In the genomic region with DNA sequence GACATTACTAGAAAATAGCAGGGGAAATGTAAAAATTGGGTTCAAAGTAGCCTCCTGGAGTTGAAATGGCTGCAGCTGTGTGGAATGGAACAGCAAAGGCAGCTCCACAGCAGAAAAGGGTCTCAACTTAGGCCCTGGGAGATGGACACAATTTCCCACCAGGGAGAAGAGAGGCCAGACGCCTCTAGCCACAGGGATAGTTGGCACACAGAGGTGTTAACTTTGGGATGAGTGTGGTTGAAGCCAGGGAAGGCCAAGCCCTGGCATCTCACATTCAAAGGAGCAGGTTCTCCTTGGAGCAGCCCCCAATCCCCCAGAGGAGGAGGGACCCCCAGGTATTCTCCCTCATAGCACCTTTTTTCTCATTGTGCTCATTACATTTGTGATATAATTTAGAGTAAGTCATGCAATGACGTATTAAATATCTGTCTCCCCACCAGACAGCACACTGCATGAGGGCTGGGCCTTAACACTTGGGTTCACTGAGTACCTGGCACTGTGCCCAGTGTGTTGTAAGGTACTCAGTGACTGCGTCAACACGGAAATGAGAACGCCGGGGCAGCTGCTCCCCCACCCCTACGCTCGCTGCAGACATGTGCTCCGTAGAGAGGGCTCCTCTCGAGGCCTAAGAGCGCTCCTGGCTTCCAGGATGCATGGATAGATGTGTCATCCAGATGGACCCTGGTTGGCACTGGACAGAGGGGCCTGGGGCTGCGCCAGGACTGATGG, we compare ENCODE assay signal across 10 cellular contexts.
DNase-seq lines count a peak whose midpoint lies in the region; ATAC-seq, FAIRE-seq and TF ChIP-seq lines count a peak whose summit lies in the region.
"Had no signal": no experiment of that assay in that cellular context is flagged by ENCODE, and none has a peak within 500 bp of the region (broad histone marks: within the 10 kb centered on the region; RNA-seq: fewer than 3 reads in every experiment).

No MANE protein-coding gene starts in this region.

- no peak overlapping the region for H3K4me3 ChIP-seq in ascending aorta
- no peak overlapping the region for H3K4me3 ChIP-seq in kidney (ENCODE audit: low read length in 2 of 2)
- no peak overlapping the region for H3K4me3 ChIP-seq in vagina

- H3K4me3 Mint-ChIP-seq in activated CD4-positive, alpha-beta T cell treated with anti-CD3 and anti-CD28 coated beads, Interleukin-2, amount 10 ng/mL, durations not matched to agents 24 days and 14 days, result no peak overlapping the region
- H3K4me3 Mint-ChIP-seq: stimulated activated naive CD8-positive, alpha-beta T cell treated with anti-CD3 and anti-CD28 coated beads, Interleukin-15, Interleukin-2, amounts not matched to agents 100 ng/mL and 50 ng/mL, for 24 hours had no signal

- H3K4me1 Mint-ChIP-seq in activated CD4-positive, alpha-beta T cell treated with anti-CD3 and anti-CD28 coated beads, Interleukin-2, amount 10 ng/mL, durations not matched to agents 24 days and 14 days, result peaks cover 17% of the 10 kb centered on the region

- H3K27ac Mint-ChIP-seq in activated CD4-positive, alpha-beta T cell treated with anti-CD3 and anti-CD28 coated beads, Interleukin-2, amount 10 ng/mL, durations not matched to agents 24 days and 14 days, result no peak overlapping the region
- H3K27ac Mint-ChIP-seq: stimulated activated naive CD8-positive, alpha-beta T cell treated with anti-CD3 and anti-CD28 coated beads, Interleukin-15, Interleukin-2, amounts not matched to agents 100 ng/mL and 50 ng/mL, for 24 hours had no signal

- intact Hi-C loops in activated CD4-positive, alpha-beta T cell treated with anti-CD3 and anti-CD28 coated beads, Interleukin-2, amount 10 ng/mL, durations not matched to agents 24 days and 14 days (cut with micrococcal nuclease), result no loop called here
- intact Hi-C loops in ascending aorta (cut with DNase I), result loop anchor here (5.0 kb wide), 2 partner anchors 45 to 70 kb away; no protein-coding TSS in a partner anchor
- intact Hi-C loops in kidney (cut with DNase I), result no loop called here
- intact Hi-C loops in vagina (cut with DNase I), result no loop called here

- peak; percentile 52 for DNase-seq in activated CD4-positive, alpha-beta T cell treated with anti-CD3 and anti-CD28 coated beads, Interleukin-2, amount 10 ng/mL, durations not matched to agents 24 days and 14 days
- DNase-seq in activated CD4-positive, alpha-beta T cell treated with anti-CD3 and anti-CD28 coated beads, Interleukin-2, amount 50 U/mL, for 1 hour, result no peak
- DNase-seq in ascending aorta (ENCODE audit: low spot score in 2 of 2), result peak; percentile 73 to 91
- DNase-seq in kidney, result peak; percentile 87
- DNase-seq in vagina (ENCODE audit: extremely low spot score in 2 of 2), result peak; percentile 88 to 95
- DNase-seq in GM03348 (ENCODE audit: low spot score), result no peak
- no peak for DNase-seq in NCI-H524 treated with DMSO at 0.1 percent for 48 hours (lab: John Stamatoyannopoulos, UW)

- TF ChIP-seq CTCF in ascending aorta (IDR thresholded peaks at IDR 0.05), result no peak
- no peak for TF ChIP-seq CTCF in kidney (IDR thresholded peaks at IDR 0.05; ENCODE audit: borderline replicate concordance, extremely low read depth, insufficient read depth)
- no peak for TF ChIP-seq CTCF in vagina (IDR thresholded peaks at IDR 0.05)

- H3K36me3 ChIP-seq in ascending aorta (no peaks in the 10 kb centered on the region), kidney (ENCODE audit: control insufficient read depth in 1 of 2, insufficient read depth in 2 of 2, low read length in 2 of 2) (no peaks in the 10 kb centered on the region), vagina (no peaks in the 10 kb centered on the region)

- H3K27ac ChIP-seq in ascending aorta (peak overlapping the region; percentile 93 to 96), kidney (ENCODE audit: low read depth in 2 of 2, low read length in 2 of 2) (peak overlapping the region in 1 of 2 donors; percentile 19), vagina (peak overlapping the region; percentile 40)

- H3K9me3 ChIP-seq in ascending aorta, result no peaks in the 10 kb centered on the region
- H3K9me3 ChIP-seq in kidney (ENCODE audit: control insufficient read depth in 1 of 2, low read length in 2 of 2), result no peaks in the 10 kb centered on the region
- no peaks in the 10 kb centered on the region for H3K9me3 ChIP-seq in vagina

- H3K27me3 Mint-ChIP-seq in activated CD4-positive, alpha-beta T cell treated with anti-CD3 and anti-CD28 coated beads, Interleukin-2, amount 10 ng/mL, durations not matched to agents 24 days and 14 days, result peaks cover 4% of the 10 kb centered on the region
- H3K27me3 Mint-ChIP-seq: stimulated activated naive CD8-positive, alpha-beta T cell treated with anti-CD3 and anti-CD28 coated beads, Interleukin-15, Interleukin-2, amounts not matched to agents 100 ng/mL and 50 ng/mL, for 24 hours had no signal

- no peaks in the 10 kb centered on the region for H3K9me3 Mint-ChIP-seq in activated CD4-positive, alpha-beta T cell treated with anti-CD3 and anti-CD28 coated beads, Interleukin-2, amount 10 ng/mL, durations not matched to agents 24 days and 14 days
- H3K9me3 Mint-ChIP-seq: stimulated activated naive CD8-positive, alpha-beta T cell treated with anti-CD3 and anti-CD28 coated beads, Interleukin-15, Interleukin-2, amounts not matched to agents 100 ng/mL and 50 ng/mL, for 24 hours had no signal

- H3K4me1 ChIP-seq in ascending aorta, result peaks cover 9 to 55% of the 10 kb centered on the region in 2 donors
- H3K4me1 ChIP-seq in kidney (ENCODE audit: control insufficient read depth in 1 of 2, insufficient read depth in 1 of 2, low read depth in 1 of 2, low read length in 2 of 2), result peaks cover 9 to 24% of the 10 kb centered on the region in 2 donors
- peaks cover 47% of the 10 kb centered on the region for H3K4me1 ChIP-seq in vagina

- no peak for ATAC-seq in HG03354 (IDR thresholded peaks at IDR 0.05; ENCODE audit: poor library complexity, severe bottlenecking, unreplicated experiment)

- H3K9ac ChIP-seq in kidney (ENCODE audit: low read length in 2 of 2), result no peak overlapping the region

- H3K27me3 ChIP-seq in ascending aorta (no peaks in the 10 kb centered on the region), vagina (no peaks in the 10 kb centered on the region)

- FAIRE-seq in kidney (lab: Jason Lieb, UNC), result no peak
- FAIRE-seq: islet of Langerhans had no signal

- H3K36me3 Mint-ChIP-seq in activated CD4-positive, alpha-beta T cell treated with anti-CD3 and anti-CD28 coated beads, Interleukin-2, amount 10 ng/mL, durations not matched to agents 24 days and 14 days (ENCODE audit: low read depth), result no peaks in the 10 kb centered on the region

- no peak for TF ChIP-seq POLR2A in vagina (IDR thresholded peaks at IDR 0.05)

Comparison
In these comparisons a context has a peak if more than half of its experiments do, and no peak if none do; other contexts are left out.
1. DNase-seq: peak in activated CD4-positive, alpha-beta T cell treated with anti-CD3 and anti-CD28 coated beads, Interleukin-2, amount 10 ng/mL, durations not matched to agents 24 days and 14 days (single experiment), ascending aorta (2 of 2), kidney (single experiment) and vagina (2 of 2); none in activated CD4-positive, alpha-beta T cell treated with anti-CD3 and anti-CD28 coated beads, Interleukin-2, amount 50 U/mL, for 1 hour (single experiment), GM03348 (single experiment) and NCI-H524 treated with DMSO at 0.1 percent for 48 hours (single experiment).